ENCODE assay signal across 8 cellular contexts in the genomic region with DNA sequence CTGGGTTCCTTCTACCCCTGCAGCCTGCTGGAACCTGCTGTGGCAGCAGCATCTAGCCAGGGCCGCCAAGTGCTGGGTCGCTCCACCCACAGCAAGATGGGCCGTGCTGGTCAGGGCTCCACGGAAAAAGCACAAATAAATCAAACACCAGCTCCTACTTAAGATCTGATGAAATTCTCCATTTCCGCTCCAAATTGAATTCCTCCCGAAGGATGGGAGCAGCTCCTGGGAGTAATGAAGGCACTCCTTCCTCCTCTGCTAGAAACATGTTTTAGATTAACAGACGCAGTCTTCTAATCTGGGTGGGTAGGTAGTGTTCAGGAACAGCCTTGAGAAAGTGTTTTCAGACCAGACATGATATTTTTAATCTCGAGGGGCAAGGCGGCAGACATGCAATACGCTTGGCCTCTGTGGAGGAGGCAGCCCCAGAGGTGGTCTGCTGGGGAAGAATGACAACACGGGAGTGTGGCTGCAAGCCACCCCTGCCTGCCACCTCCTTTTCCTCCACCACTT.
DNase-seq lines count a peak whose midpoint lies in the region; ATAC-seq and TF ChIP-seq lines count a peak whose summit lies in the region.

No MANE protein-coding gene starts in this region.

- H2BK5ac ChIP-seq in mesendoderm (ENCODE audit: low read length): no peak overlapping the region

- no peak overlapping the region for H3K9ac ChIP-seq in HUES6 (ENCODE audit: low read length)
- no peak overlapping the region for H3K9ac ChIP-seq in mesendoderm (ENCODE audit: low read length)

- H4K5ac ChIP-seq in mesendoderm (ENCODE audit: low read length): no peak overlapping the region

- H3K36me3 Mint-ChIP-seq in activated CD4-positive, alpha-beta T cell treated with anti-CD3 and anti-CD28 coated beads for 36 hours (ENCODE audit: low read depth): peaks cover 1% of the 10 kb centered on the region

- no peak overlapping the region for H3K56ac ChIP-seq in mesendoderm (ENCODE audit: low read length)

- H3K4me1 ChIP-seq in HUES6 (ENCODE audit: control insufficient read depth, insufficient read depth, low read length) (peaks cover 42% of the 10 kb centered on the region), mesendoderm (ENCODE audit: control insufficient read depth, low read depth, low read length) (peaks cover 17% of the 10 kb centered on the region), transverse colon (peaks cover 15 to 38% (median 24%) of the 10 kb centered on the region in 4 donors)

- no peak for ATAC-seq in GM19395 (IDR thresholded peaks at IDR 0.05; ENCODE audit: unreplicated experiment)
- no peak for ATAC-seq in activated CD4-positive, alpha-beta T cell treated with anti-CD3 and anti-CD28 coated beads for 36 hours

- no peak for TF ChIP-seq POLR2A in transverse colon (IDR thresholded peaks at IDR 0.05)

- H2AK5ac ChIP-seq in mesendoderm (ENCODE audit: low read length): no peak overlapping the region

- no peaks in the 10 kb centered on the region for H3K79me1 ChIP-seq in mesendoderm (ENCODE audit: low read length)

- H3K27me3 Mint-ChIP-seq in activated CD4-positive, alpha-beta T cell treated with anti-CD3 and anti-CD28 coated beads for 36 hours: no peaks in the 10 kb centered on the region

- TF ChIP-seq EP300 in transverse colon (IDR thresholded peaks at IDR 0.05; ENCODE audit: low read depth): no peak

- H3K23ac ChIP-seq in mesendoderm (ENCODE audit: low read length): no peak overlapping the region

- H3K36me3 ChIP-seq in HUES6 (ENCODE audit: control insufficient read depth, insufficient read depth, low read length): no peaks in the 10 kb centered on the region
- no peaks in the 10 kb centered on the region for H3K36me3 ChIP-seq in mesendoderm (ENCODE audit: control insufficient read depth, insufficient read depth, low read length)
- no peaks in the 10 kb centered on the region for H3K36me3 ChIP-seq in transverse colon

- no peaks in the 10 kb centered on the region for H3K9me3 Mint-ChIP-seq in activated CD4-positive, alpha-beta T cell treated with anti-CD3 and anti-CD28 coated beads for 36 hours (ENCODE audit: low read depth)

- H3K18ac ChIP-seq in mesendoderm (ENCODE audit: low read length): no peak overlapping the region

- CTCF ChIA-PET in activated CD4-positive, alpha-beta T cell treated with anti-CD3 and anti-CD28 coated beads for 36 hours (lab: Charles Lee): no interaction called here

- no peaks in the 10 kb centered on the region for H3K79me2 ChIP-seq in mesendoderm (ENCODE audit: control insufficient read depth, insufficient read depth, low read length)

- TF ChIP-seq CTCF in coronary artery (IDR thresholded peaks at IDR 0.05) (no peak), transverse colon (IDR thresholded peaks at IDR 0.05) (no peak)

- intact Hi-C loops in transverse colon (cut with DNase I; ENCODE audit: low total_unique reads): no loop called here
- intact Hi-C loops in activated CD4-positive, alpha-beta T cell treated with anti-CD3 and anti-CD28 coated beads for 36 hours (cut with DNase I, micrococcal nuclease): no loop called here

- H4K8ac ChIP-seq in mesendoderm (ENCODE audit: low read depth, low read length): no peak overlapping the region

- H3K27me3 ChIP-seq in HUES6 (ENCODE audit: control insufficient read depth, insufficient read depth, low read length) (no peaks in the 10 kb centered on the region), mesendoderm (ENCODE audit: insufficient read depth, low read length, poor library complexity) (no peaks in the 10 kb centered on the region), transverse colon (no peaks in the 10 kb centered on the region)

- POLR2A ChIA-PET in activated CD4-positive, alpha-beta T cell treated with anti-CD3 and anti-CD28 coated beads for 36 hours (lab: Charles Lee): no interaction called here

- no peak overlapping the region for H3K4me3 ChIP-seq in HUES6 (ENCODE audit: low read depth, low read length)
- H3K4me3 ChIP-seq in coronary artery: peak overlapping the region; percentile 49
- no peak overlapping the region for H3K4me3 ChIP-seq in mesendoderm (ENCODE audit: low read length)
- no peak overlapping the region for H3K4me3 ChIP-seq in transverse colon

- no peak overlapping the region for H3K4ac ChIP-seq in mesendoderm (ENCODE audit: low read depth, low read length)

- H3K4me3 Mint-ChIP-seq in activated CD4-positive, alpha-beta T cell treated with anti-CD3 and anti-CD28 coated beads for 36 hours: no peak overlapping the region

- peak; percentile 74 for DNase-seq in coronary artery (ENCODE audit: low spot score)
- DNase-seq in mesendoderm: peak; percentile 79
- DNase-seq in transverse colon: peak; percentile 35
- DNase-seq in stimulated activated CD4-positive, alpha-beta T cell treated with anti-CD3 and anti-CD28 coated beads, Interleukin-4, amount 100 ng/mL, for 24 hours: no peak
- no peak for DNase-seq in NCI-H446 treated with DMSO at 0.1 percent for 48 hours (lab: John Stamatoyannopoulos, UW)
- no peak for DNase-seq in activated CD4-positive, alpha-beta T cell treated with anti-CD3 and anti-CD28 coated beads for 36 hours

- H3K27ac ChIP-seq in HUES6 (ENCODE audit: low read depth, low read length) (peak overlapping the region; percentile 17; the same call in 1 of the 2 replicates), coronary artery (peak overlapping the region; percentile 82 to 94), mesendoderm (ENCODE audit: low read depth, low read length) (no peak overlapping the region), transverse colon (peak overlapping the region; percentile 75 to 84 (median 80))

- H2BK120ac ChIP-seq in mesendoderm (ENCODE audit: low read depth, low read length): no peak overlapping the region

- WGBS in mesendoderm (ENCODE audit: extremely low coverage, insufficient coverage, low lambda C conversion rate): no CpG with 5 or more reads among the region's 11 CpGs
- 71 to 73% methylated on average over 3 to 11 of the region's 11 CpGs for WGBS in transverse colon (ENCODE audit: low coverage in 1 of 2), 2 donors

- no peaks in the 10 kb centered on the region for H3K4me1 Mint-ChIP-seq in activated CD4-positive, alpha-beta T cell treated with anti-CD3 and anti-CD28 coated beads for 36 hours

- H2BK15ac ChIP-seq in mesendoderm (replicated peaks; ENCODE audit: low read depth): no peak overlapping the region

- in situ Hi-C loops in transverse colon (cut with MboI; ENCODE audit: low pct_ligation_motif_present in 1 of 4, low pct_unique_long_range_greater_than_20kb in 1 of 4, low sequenced_read_pairs in 3 of 4): no loop called here

- no peak overlapping the region for H3K4me2 ChIP-seq in mesendoderm (ENCODE audit: low read length)

- no peaks in the 10 kb centered on the region for H3K9me3 ChIP-seq in HUES6 (ENCODE audit: control insufficient read depth, insufficient read depth, low read depth, low read length)
- no peaks in the 10 kb centered on the region for H3K9me3 ChIP-seq in transverse colon

- H3K27ac Mint-ChIP-seq in activated CD4-positive, alpha-beta T cell treated with anti-CD3 and anti-CD28 coated beads for 36 hours: no peak overlapping the region

Comparison
In these comparisons a context has a peak if more than half of its experiments do, and no peak if none do; other contexts are left out.
1. DNase-seq: peak in coronary artery (single experiment), mesendoderm (single experiment) and transverse colon (single experiment); none in stimulated activated CD4-positive, alpha-beta T cell treated with anti-CD3 and anti-CD28 coated beads, Interleukin-4, amount 100 ng/mL, for 24 hours (single experiment), NCI-H446 treated with DMSO at 0.1 percent for 48 hours (single experiment) and activated CD4-positive, alpha-beta T cell treated with anti-CD3 and anti-CD28 coated beads for 36 hours (single experiment).